1 cellular context compared by ENCODE assay signal in genomic region chr19:12939908-12940533, GRCh38.
TF ChIP-seq lines count a peak whose summit lies in the region.

No MANE protein-coding gene starts in this region.

TF ChIP-seq in HEK293, 187 proteins besides CTCF, POLR2A, EP300 and RAD21 (continued from another document):
- no peak for TF ChIP-seq ZNF704 (tag by site-specific recombination; IDR thresholded peaks at IDR 0.05)
- TF ChIP-seq ZNF148 (tag by site-specific recombination; IDR thresholded peaks at IDR 0.05; ENCODE audit: borderline replicate concordance): no peak
- no peak for TF ChIP-seq ZNF549 (tag by site-specific recombination; IDR thresholded peaks at IDR 0.05)
